Comparison of ENCODE assay signal across 10 cellular contexts in genomic region chr14:31945074-31945613, GRCh38.
DNase-seq lines count a peak whose midpoint lies in the region; ATAC-seq and TF ChIP-seq lines count a peak whose summit lies in the region.
"Had no signal": no experiment of that assay in that cellular context is flagged by ENCODE, and none has a peak within 500 bp of the region (broad histone marks: within the 10 kb centered on the region; RNA-seq: fewer than 3 reads in every experiment).

No MANE protein-coding gene starts in this region.

- H3K4me3 ChIP-seq in endodermal cell (ENCODE audit: low read length): no peak overlapping the region
- H3K4me3 ChIP-seq: pancreas, tibial artery had no signal

- ATAC-seq in HG02884 (IDR thresholded peaks at IDR 0.05; ENCODE audit: unreplicated experiment) (peak; percentile 65), naive B cell (ENCODE audit: low read depth in 2 of 2) (peak; percentile 97 to 98)

- H3K36me3 ChIP-seq in endodermal cell (ENCODE audit: control insufficient read depth, insufficient read depth, low read length): no peaks in the 10 kb centered on the region
- H3K36me3 ChIP-seq: pancreas, tibial artery had no signal

- H3K36me3 Mint-ChIP-seq in naive B cell: no peaks in the 10 kb centered on the region
- no peaks in the 10 kb centered on the region for H3K36me3 Mint-ChIP-seq in endodermal cell (ENCODE audit: low read depth)

- H3K27ac Mint-ChIP-seq in naive B cell (peak overlapping the region in 4 of 6 donors; percentile 53 to 87 (median 82)), endodermal cell (no peak overlapping the region)

- H3K27me3 Mint-ChIP-seq in naive B cell: peaks cover 0 to 4% (median 0%) of the 10 kb centered on the region in 3 donors
- H3K27me3 Mint-ChIP-seq in endodermal cell (ENCODE audit: insufficient read depth): peaks cover 3% of the 10 kb centered on the region

- H3K4me3 Mint-ChIP-seq in naive B cell (peak overlapping the region in 7 of 8 donors; percentile 40 to 81 (median 75)), endodermal cell (no peak overlapping the region)

- H3K4me1 ChIP-seq in endodermal cell (ENCODE audit: control insufficient read depth, insufficient read depth, low read length): peaks cover 5% of the 10 kb centered on the region
- H3K4me1 ChIP-seq: pancreas, tibial artery had no signal

- DNase-seq in NCI-H526 (lab: John Stamatoyannopoulos, UW) (peak; percentile 16 to 20), NCI-H526 treated with DMSO at 0.1 percent for 48 hours (lab: John Stamatoyannopoulos, UW) (no peak), SHP77 treated with DMSO at 0.1 percent for 48 hours (lab: John Stamatoyannopoulos, UW) (peak; percentile 51), naive B cell (peak; percentile 31), endodermal cell (no peak), substantia nigra (lab: John Stamatoyannopoulos, UW) (no peak), SKM-1 (lab: John Stamatoyannopoulos, UW; ENCODE audit: unreplicated experiment) (no peak)
- DNase-seq: pancreas, tibial artery had no signal

- H3K27ac ChIP-seq in endodermal cell (ENCODE audit: low read depth, low read length) (no peak overlapping the region), substantia nigra (ENCODE audit: low read depth, low read length, poor library complexity, severe bottlenecking) (no peak overlapping the region)
- H3K27ac ChIP-seq: pancreas, tibial artery had no signal

- H3K9me3 ChIP-seq in endodermal cell (ENCODE audit: control insufficient read depth, low read length): no peaks in the 10 kb centered on the region
- H3K9me3 ChIP-seq: pancreas, tibial artery had no signal

- no peak for TF ChIP-seq CTCF in endodermal cell (conservative IDR thresholded peaks at IDR 0.05)

- H3K9ac ChIP-seq in endodermal cell (ENCODE audit: extremely low read depth, low read length, poor library complexity, severe bottlenecking): no peak overlapping the region

- H3K4me1 Mint-ChIP-seq in naive B cell: peaks cover 14 to 29% (median 17%) of the 10 kb centered on the region in 3 donors
- peaks cover 23% of the 10 kb centered on the region for H3K4me1 Mint-ChIP-seq in endodermal cell

- H3K9me3 Mint-ChIP-seq in naive B cell (no peaks in the 10 kb centered on the region), endodermal cell (no peaks in the 10 kb centered on the region)

- WGBS in endodermal cell (ENCODE audit: insufficient coverage in 1 of 2, insufficient read length in 1 of 2), 2 experiments: 97 to 100% methylated on average over 1 to 3 of the region's 3 CpGs

- H3K27me3 ChIP-seq in endodermal cell (ENCODE audit: control insufficient read depth, insufficient read depth, low read length, poor library complexity, severe bottlenecking): no peaks in the 10 kb centered on the region
- H3K27me3 ChIP-seq: pancreas, tibial artery had no signal

Comparison
In these comparisons a context has a peak if more than half of its experiments do, and no peak if none do; other contexts are left out.
1. DNase-seq: peak in NCI-H526 (2 of 2), SHP77 treated with DMSO at 0.1 percent for 48 hours (single experiment) and naive B cell (single experiment); none in NCI-H526 treated with DMSO at 0.1 percent for 48 hours (single experiment), endodermal cell (single experiment), substantia nigra (0 of 49) and SKM-1 (single experiment).